In the genomic region with DNA sequence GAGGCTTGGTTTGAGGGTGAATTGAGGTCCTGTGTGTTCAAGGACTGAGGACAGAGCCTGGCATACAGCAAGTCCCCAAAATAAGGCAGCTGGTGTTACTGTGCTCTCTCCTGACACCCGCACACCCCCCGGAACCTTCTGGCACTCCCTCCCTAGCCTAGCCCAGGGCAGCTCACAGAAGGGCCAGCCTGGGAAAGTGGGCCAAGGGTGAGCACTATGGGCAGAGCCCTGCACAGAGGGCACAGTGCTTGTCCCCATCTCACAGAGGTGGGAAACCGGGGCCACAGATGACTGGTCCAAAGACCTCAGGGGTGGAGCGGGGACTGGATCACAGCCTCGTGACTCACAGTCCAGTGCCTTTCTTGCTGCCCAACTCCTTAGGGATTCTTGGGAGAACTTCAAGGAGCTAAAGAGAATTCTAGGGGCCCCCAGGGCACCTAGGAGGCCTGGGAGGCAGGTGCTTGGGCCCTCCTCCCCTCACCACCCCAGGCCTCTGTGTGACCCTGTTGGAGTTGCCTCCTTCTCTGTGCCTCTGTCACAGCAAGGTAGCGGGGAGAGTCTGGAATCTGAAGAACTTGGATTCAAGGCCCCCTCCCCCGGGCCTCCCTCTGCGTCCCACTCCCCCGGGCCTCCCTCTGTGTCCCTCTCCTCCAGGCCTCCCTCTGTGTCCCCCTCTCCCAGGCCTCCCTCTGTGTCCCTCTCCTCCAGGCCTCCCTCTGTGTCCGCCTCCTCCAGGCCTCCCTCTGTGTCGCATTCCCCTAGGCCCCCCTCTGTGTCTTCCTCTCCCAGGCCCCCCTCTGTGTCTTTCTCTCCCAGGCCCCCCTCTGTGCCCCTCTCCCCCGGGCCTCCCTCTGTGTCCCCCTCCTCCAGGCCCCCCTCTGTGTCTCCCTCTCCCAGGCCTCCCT, we compare ENCODE assay signal across 23 cellular contexts. TPM values are rescaled to one million over a fixed set of nuclear protein-coding genes. Genes with fewer than 3 reads are reported as not detected.
DNase-seq lines count a peak whose midpoint lies in the region; ATAC-seq, FAIRE-seq and TF ChIP-seq lines count a peak whose summit lies in the region.
"Had no signal": no experiment of that assay in that cellular context is flagged by ENCODE, and none has a peak within 500 bp of the region (broad histone marks: within the 10 kb centered on the region; RNA-seq: fewer than 3 reads in every experiment).

No MANE protein-coding gene starts in this region.

- no peak overlapping the region for H3K23ac ChIP-seq in H9 (ENCODE audit: insufficient read length, low read depth, low read length)
- H3K23ac ChIP-seq in H1 (ENCODE audit: insufficient read length), result no peak overlapping the region

- ATAC-seq in activated naive CD8-positive, alpha-beta T cell treated with anti-CD3 and anti-CD28 coated beads, Interleukin-2, amount 50 U/mL, for 24 hours, result no peak
- ATAC-seq in GM21723 (IDR thresholded peaks at IDR 0.05; ENCODE audit: unreplicated experiment), result no peak
- ATAC-seq: A549 had no signal

- H3K27me3 ChIP-seq in H9 (ENCODE audit: insufficient read depth, low read length) (no peaks in the 10 kb centered on the region), H1 (replicated peaks in 1 of 4; ENCODE audit: control insufficient read depth in 3 of 4, extremely low read depth in 1 of 4, insufficient read depth in 3 of 4, low read length in 3 of 4) (no peaks in the 10 kb centered on the region), osteoblast (ENCODE audit: insufficient read depth, low read length) (no peaks in the 10 kb centered on the region)
- H3K27me3 ChIP-seq: BLaER1 had no signal

- no peak overlapping the region for H2BK120ac ChIP-seq in H9 (ENCODE audit: low read depth, low read length, poor library complexity, severe bottlenecking)
- H2BK120ac ChIP-seq in H1 (replicated peaks; ENCODE audit: low read depth, low read length), result no peak overlapping the region

- POLR2A ChIA-PET in H1 (lab: Charles Lee; ENCODE audit: partially characterized antibody), result interaction anchor here (1.0 to 1.2 kb wide), 2 partner anchors 10 to 11 kb away, joined by 3 read pairs; no protein-coding TSS in a partner anchor

- no peak overlapping the region for H4K5ac ChIP-seq in H9 (ENCODE audit: insufficient read length, low read depth, low read length)
- H4K5ac ChIP-seq in H1 (ENCODE audit: insufficient read length, low read depth, low read length), result no peak overlapping the region

- H3K56ac ChIP-seq in H9 (ENCODE audit: insufficient read length, low read depth, low read length), result no peak overlapping the region
- H3K56ac ChIP-seq in H1 (replicated peaks; ENCODE audit: insufficient read length, low read depth, low read length), result no peak overlapping the region

- TF ChIP-seq RAD21 in H1 (IDR thresholded peaks at IDR 0.05 in 1 of 2, conservative IDR thresholded peaks at IDR 0.05 in 1 of 2; ENCODE audit: low read depth in 2 of 2, low read length in 2 of 2), result no peak

- H3K23me2 ChIP-seq in H9 (ENCODE audit: insufficient read length, low read depth, low read length, poor library complexity, severe bottlenecking), result no peaks in the 10 kb centered on the region
- H3K23me2 ChIP-seq in H1 (ENCODE audit: low read depth, low read length), result peaks cover 5% of the 10 kb centered on the region; the same call in 1 of the 2 replicates

- H3K36me3 Mint-ChIP-seq in CD14-positive monocyte (no peaks in the 10 kb centered on the region), H9 (ENCODE audit: insufficient read depth in 1 of 3, low read depth in 3 of 3) (peaks cover 0 to under 1% (median 0%) of the 10 kb centered on the region in 3 experiments; a peak in 1 of 7 replicates)
- no peaks in the 10 kb centered on the region for H3K36me3 Mint-ChIP-seq in activated naive CD8-positive, alpha-beta T cell treated with anti-CD3 and anti-CD28 coated beads, Interleukin-2, amount 50 U/mL, for 24 hours (ENCODE audit: low read depth)

- H3K36me3 ChIP-seq in H1 (ENCODE audit: control insufficient read depth in 2 of 4, insufficient read depth in 4 of 4, low read length in 3 of 4) (no peaks in the 10 kb centered on the region), osteoblast (ENCODE audit: insufficient read depth, low read length) (no peaks in the 10 kb centered on the region)
- H3K36me3 ChIP-seq: BLaER1 had no signal

- no peak overlapping the region for H3K9ac ChIP-seq in H9 (ENCODE audit: extremely low read depth, insufficient read length, low read length)
- H3K9ac ChIP-seq in H1 (replicated peaks in 1 of 4; ENCODE audit: extremely low read depth in 1 of 4, low read depth in 3 of 4, low read length in 3 of 4), result no peak overlapping the region
- H3K9ac ChIP-seq: BLaER1, SK-N-SH had no signal

- no peak overlapping the region for H3K27ac ChIP-seq in H9 (ENCODE audit: insufficient read length, low read depth, low read length)
- no peak overlapping the region for H3K27ac ChIP-seq in H1 (ENCODE audit: low read depth, low read length)
- no peak overlapping the region for H3K27ac ChIP-seq in osteoblast (ENCODE audit: low read depth, low read length)
- H3K27ac ChIP-seq: A549, BLaER1 had no signal

- no peaks in the 10 kb centered on the region for H3K4me1 Mint-ChIP-seq in CD14-positive monocyte
- peaks cover 12 to 19% of the 10 kb centered on the region in 2 experiments for H3K4me1 Mint-ChIP-seq in H9
- no peaks in the 10 kb centered on the region for H3K4me1 Mint-ChIP-seq in activated naive CD8-positive, alpha-beta T cell treated with anti-CD3 and anti-CD28 coated beads, Interleukin-2, amount 50 U/mL, for 24 hours
- H3K4me1 Mint-ChIP-seq: CD8-positive, alpha-beta memory T cell had no signal

- H4K8ac ChIP-seq in H9 (replicated peaks; ENCODE audit: insufficient read length, low read depth, low read length) (no peak overlapping the region), H1 (ENCODE audit: extremely low read depth, insufficient read depth, low read length) (no peak overlapping the region)

- no peak for TF ChIP-seq POLR2A in H1 (IDR thresholded peaks at IDR 0.05; ENCODE audit: control extremely low read depth in 1 of 2, low read depth in 2 of 2, low read length in 2 of 2)

- H3K9me3 Mint-ChIP-seq in CD14-positive monocyte (peaks cover 0 to 6% (median 0%) of the 10 kb centered on the region in 7 donors), H9 (peaks cover 3 to 4% of the 10 kb centered on the region in 2 experiments; a peak in 4 of 5 replicates)
- H3K9me3 Mint-ChIP-seq in activated naive CD8-positive, alpha-beta T cell treated with anti-CD3 and anti-CD28 coated beads, Interleukin-2, amount 50 U/mL, for 24 hours, result peaks cover 4% of the 10 kb centered on the region

- no peak for FAIRE-seq in H1 (lab: Jason Lieb, UNC)
- FAIRE-seq: A549 had no signal

- WGBS in H9 (ENCODE audit: extremely low coverage, insufficient read length, low lambda C conversion rate), result no CpG with 5 or more reads among the region's 12 CpGs
- WGBS in H1 (ENCODE audit: extremely low coverage in 1 of 2, insufficient coverage in 1 of 2, insufficient read length in 1 of 2, insufficient replicate concordance in 2 of 2, low coverage in 1 of 2, low lambda C conversion rate in 2 of 2, missing lambda C conversion rate in 1 of 2), 2 experiments, result 84% methylated on average over 5 of the region's 12 CpGs; no CpG with 5 or more reads in 1 of the 2 experiments

- H3K4me2 ChIP-seq in H9 (ENCODE audit: insufficient read depth, insufficient read length, low read length) (no peak overlapping the region), H1 (ENCODE audit: insufficient read depth in 1 of 2, low read depth in 2 of 2, low read length in 2 of 2) (no peak overlapping the region), osteoblast (ENCODE audit: insufficient read depth, low read length) (no peak overlapping the region)
- H3K4me2 ChIP-seq: A549, BLaER1, SK-N-SH had no signal

- H3K4me1 ChIP-seq in H9 (ENCODE audit: insufficient read depth, low read length), result no peaks in the 10 kb centered on the region
- peaks cover 0 to 5% (median 2%) of the 10 kb centered on the region in 4 experiments; a peak in 2 of 7 replicates for H3K4me1 ChIP-seq in H1 (replicated peaks in 1 of 4; ENCODE audit: control insufficient read depth in 3 of 4, insufficient read depth in 4 of 4, low read length in 3 of 4)
- H3K4me1 ChIP-seq in osteoblast (ENCODE audit: insufficient read depth, low read length), result no peaks in the 10 kb centered on the region
- H3K4me1 ChIP-seq: A549, BLaER1 had no signal

- intact Hi-C loops in CD14-positive monocyte (cut with micrococcal nuclease), result no loop called here

- CTCF ChIA-PET in H1 (lab: Charles Lee; ENCODE audit: partially characterized antibody), result interaction anchor here (1.1 kb wide), 1 partner anchor 12 kb away, joined by 5 read pairs; no protein-coding TSS in a partner anchor

- no peak overlapping the region for H3K14ac ChIP-seq in H9 (ENCODE audit: insufficient read depth, low read length)
- peak overlapping the region; percentile 28 for H3K14ac ChIP-seq in H1 (ENCODE audit: insufficient read length)

- DNase-seq in CD14-positive monocyte (ENCODE audit: low spot score), result peak; percentile 43
- peak; percentile 22 for DNase-seq in H9
- no peak for DNase-seq in H1 (ENCODE audit: low read depth in 1 of 2, low spot score in 2 of 2)
- peak; percentile 58 for DNase-seq in osteoblast (ENCODE audit: insufficient read length, low spot score, missing footprints)
- no peak for DNase-seq in activated naive CD8-positive, alpha-beta T cell treated with anti-CD3 and anti-CD28 coated beads, Interleukin-2, amount 50 U/mL, for 24 hours
- no peak for DNase-seq in DMS 273 treated with DMSO at 0.1 percent for 48 hours (lab: John Stamatoyannopoulos, UW)
- DNase-seq: DMS79 treated with DMSO at 0.1 percent for 48 hours, GOT3, HFFc6, KG1, MV-4-11, NCI-H1417 treated with DMSO at 0.1 percent for 48 hours, NCI-H187 treated with DMSO at 0.1 percent for 48 hours, NCI-H2227 treated with DMSO at 0.1 percent for 48 hours, NCI-H524, NCI-H82, OCI-M1, SHP77 treated with DMSO at 0.1 percent for 48 hours, SK-N-SH had no signal

- no peak overlapping the region for H3K4me3 ChIP-seq in H1 (ENCODE audit: extremely low read depth in 1 of 4, insufficient read depth in 2 of 4, low read depth in 3 of 4, low read length in 4 of 4)
- no peak overlapping the region for H3K4me3 ChIP-seq in osteoblast (ENCODE audit: insufficient read depth, low read length)
- H3K4me3 ChIP-seq: A549, BLaER1 had no signal

- H3K18ac ChIP-seq in H9 (ENCODE audit: insufficient read length, low read depth, low read length) (no peak overlapping the region), H1 (ENCODE audit: extremely low read depth, low read length) (no peak overlapping the region)

- H3K4ac ChIP-seq in H9 (ENCODE audit: low read depth, low read length), result no peak overlapping the region
- H3K4ac ChIP-seq in H1 (replicated peaks; ENCODE audit: insufficient read length, low read depth, low read length), result no peak overlapping the region

- H2BK15ac ChIP-seq in H9 (ENCODE audit: low read depth, low read length) (no peak overlapping the region), H1 (ENCODE audit: low read length) (no peak overlapping the region)

- H4K91ac ChIP-seq in H9 (ENCODE audit: insufficient read length, low read depth, low read length), result no peak overlapping the region
- peak overlapping the region; percentile 10 for H4K91ac ChIP-seq in H1 (replicated peaks; ENCODE audit: insufficient read length, low read length)

- no peak overlapping the region for H2AK5ac ChIP-seq in H9 (ENCODE audit: insufficient read length, low read length)
- peak overlapping the region; percentile 86; the same call in 1 of the 2 replicates for H2AK5ac ChIP-seq in H1 (ENCODE audit: low read depth, low read length)

- no peak for TF ChIP-seq CTCF in CD14-positive monocyte (IDR thresholded peaks at IDR 0.05)
- no peak for TF ChIP-seq CTCF in H9 (conservative IDR thresholded peaks at IDR 0.05)
- no peak for TF ChIP-seq CTCF in H1 (IDR thresholded peaks at IDR 0.05; ENCODE audit: control extremely low read depth in 1 of 3, insufficient read depth in 1 of 3, low read depth in 1 of 3, low read length in 3 of 3)
- no peak for TF ChIP-seq CTCF in osteoblast (IDR thresholded peaks at IDR 0.05; ENCODE audit: extremely low read depth, low read depth, low read length)

- H2BK12ac ChIP-seq in H9 (ENCODE audit: insufficient read length, low read depth, low read length) (no peak overlapping the region), H1 (ENCODE audit: low read depth, low read length) (no peak overlapping the region)

- no peaks in the 10 kb centered on the region for H4K20me1 ChIP-seq in H9 (ENCODE audit: control insufficient read depth, insufficient read depth, insufficient read length)
- H4K20me1 ChIP-seq in H1 (replicated peaks in 1 of 2; ENCODE audit: control insufficient read depth in 1 of 2, insufficient read depth in 2 of 2, low read length in 2 of 2), result peaks cover 0 to 7% of the 10 kb centered on the region in 2 experiments
- no peaks in the 10 kb centered on the region for H4K20me1 ChIP-seq in osteoblast (ENCODE audit: insufficient read depth, low read length)
- H4K20me1 ChIP-seq: BLaER1 had no signal

- TF ChIP-seq EP300 in H1 (IDR thresholded peaks at IDR 0.05; ENCODE audit: borderline replicate concordance in 1 of 2, low read depth in 2 of 2, low read length in 2 of 2), result no peak

- H2AFZ ChIP-seq in H9 (ENCODE audit: low read length) (no peak overlapping the region), H1 (ENCODE audit: low read length) (no peak overlapping the region), osteoblast (ENCODE audit: low read length) (no peak overlapping the region)

- H2BK5ac ChIP-seq in H9 (ENCODE audit: insufficient read length, low read length), result no peak overlapping the region
- no peak overlapping the region for H2BK5ac ChIP-seq in H1 (ENCODE audit: low read depth, low read length)

- H3K79me2 ChIP-seq in H9 (ENCODE audit: insufficient read depth, low read length), result no peaks in the 10 kb centered on the region
- H3K79me2 ChIP-seq in H1 (ENCODE audit: control insufficient read depth in 1 of 2, insufficient read depth in 2 of 2, low read length in 2 of 2), result no peaks in the 10 kb centered on the region
- no peaks in the 10 kb centered on the region for H3K79me2 ChIP-seq in osteoblast (ENCODE audit: insufficient read depth, low read length)

- H2BK20ac ChIP-seq in H9 (ENCODE audit: low read depth, low read length, poor library complexity, severe bottlenecking) (no peak overlapping the region), H1 (ENCODE audit: low read length) (no peak overlapping the region)

- H3K27me3 Mint-ChIP-seq in CD14-positive monocyte (ENCODE audit: low read depth in 3 of 3), result peaks cover 5 to 16% (median 9%) of the 10 kb centered on the region in 3 donors
- peaks cover 18% of the 10 kb centered on the region for H3K27me3 Mint-ChIP-seq in H9 (ENCODE audit: low read depth)
- H3K27me3 Mint-ChIP-seq in activated naive CD8-positive, alpha-beta T cell treated with anti-CD3 and anti-CD28 coated beads, Interleukin-2, amount 50 U/mL, for 24 hours, result peaks cover 4% of the 10 kb centered on the region

- no peaks in the 10 kb centered on the region for H3K79me1 ChIP-seq in H9 (ENCODE audit: insufficient read depth, low read depth, low read length, poor library complexity, severe bottlenecking)
- peaks cover 3% of the 10 kb centered on the region; the same call in 1 of the 2 replicates for H3K79me1 ChIP-seq in H1 (ENCODE audit: low read depth, low read length)

- H3T11ph ChIP-seq in H9 (ENCODE audit: low read length), result no peak overlapping the region

- H3K27ac Mint-ChIP-seq in CD14-positive monocyte (no peak overlapping the region), H9 (no peak overlapping the region)
- H3K27ac Mint-ChIP-seq in activated naive CD8-positive, alpha-beta T cell treated with anti-CD3 and anti-CD28 coated beads, Interleukin-2, amount 50 U/mL, for 24 hours, result no peak overlapping the region
- H3K27ac Mint-ChIP-seq: CD8-positive, alpha-beta memory T cell; HFFc6 had no signal

- H3K4me3 Mint-ChIP-seq in CD14-positive monocyte, result no peak overlapping the region
- no peak overlapping the region for H3K4me3 Mint-ChIP-seq in H9
- H3K4me3 Mint-ChIP-seq in activated naive CD8-positive, alpha-beta T cell treated with anti-CD3 and anti-CD28 coated beads, Interleukin-2, amount 50 U/mL, for 24 hours, result no peak overlapping the region
- H3K4me3 Mint-ChIP-seq: CD8-positive, alpha-beta memory T cell; HFFc6 had no signal

- H3K9me3 ChIP-seq in H9 (ENCODE audit: control insufficient read depth, low read depth, low read length), result no peaks in the 10 kb centered on the region
- H3K9me3 ChIP-seq in H1 (ENCODE audit: insufficient read depth in 2 of 2, low read depth in 1 of 2, low read length in 1 of 2), result no peaks in the 10 kb centered on the region
- no peaks in the 10 kb centered on the region for H3K9me3 ChIP-seq in osteoblast (ENCODE audit: low read depth, low read length)
- H3K9me3 ChIP-seq: A549, BLaER1 had no signal

RNA-seq across cellular contexts. Expression of a gene that starts 13.5 kb away (rescaled TPM):
- polyA plus RNA-seq in CD14-positive monocyte (10 to 100 TPM in 1 of 2 donors, 1 to 10 TPM in 1; 9.9 to 17.6 TPM), H1 (2011; rRNA removed) (41.2 and 81.9 TPM in 2 replicates)
- total RNA-seq in H9 (2021) (48.0 and 54.6 TPM in 2 replicates), osteoblast (17.4 and 18.1 TPM in 2 replicates)
- total RNA-seq in H1 (2021; fragmentation: NEBNext Ultra II Directional; extraction: Animal tissue kit (Norgen Biotek cat#: 25700)), result 57.2 and 61.8 TPM in 2 replicates
- 38.1 TPM for polyA plus RNA-seq in H1 (2011; cell fraction: cytosol; rRNA removed)
- 82.7 TPM for polyA plus RNA-seq in H1 (2011; cell fraction: nucleus; rRNA removed)
- 43.5 to 57.6 TPM (median 49.1 TPM) in 4 replicates for polyA plus RNA-seq in H1 (2012, experiment 1 of 2)
- 36.6 TPM for polyA plus RNA-seq in H1 (2012, experiment 2 of 2)
- polyA plus RNA-seq in H1 (2013, experiment 1 of 2), result 40.4 TPM
- 39.5 TPM for polyA plus RNA-seq in H1 (2013, experiment 2 of 2)
- polyA minus RNA-seq in H1 (2011; rRNA and poly(A)+ RNA removed), result 33.9 and 37.3 TPM in 2 replicates
- polyA minus RNA-seq in H1 (2011; cell fraction: cytosol; rRNA and poly(A)+ RNA removed), result 84.8 TPM
- 50.5 TPM for polyA minus RNA-seq in H1 (2011; cell fraction: nucleus; rRNA and poly(A)+ RNA removed)

Comparison
In these comparisons a context has a peak if more than half of its experiments do, and no peak if none do; other contexts are left out.
1. DNase-seq: peak in CD14-positive monocyte (single experiment), H9 (single experiment) and osteoblast (single experiment); none in H1 (0 of 2), activated naive CD8-positive, alpha-beta T cell treated with anti-CD3 and anti-CD28 coated beads, Interleukin-2, amount 50 U/mL, for 24 hours (single experiment) and DMS 273 treated with DMSO at 0.1 percent for 48 hours (single experiment).